Comparison of ENCODE assay signal across 8 cellular contexts in genomic region chr9:113516840-113517577, GRCh38. TPM values are rescaled to one million over a fixed set of nuclear protein-coding genes. Genes with fewer than 3 reads are reported as not detected.
DNase-seq lines count a peak whose midpoint lies in the region; ATAC-seq, FAIRE-seq and TF ChIP-seq lines count a peak whose summit lies in the region.

No MANE protein-coding gene starts in this region.

- FAIRE-seq in GM12878 (lab: Jason Lieb, UNC) = peak; percentile 85

- H3K4me3 ChIP-seq in GM12878 = peak overlapping the region; percentile 90
- no peak overlapping the region for H3K4me3 ChIP-seq in PC-3 (ENCODE audit: low read length)

- H3K4me1 ChIP-seq in GM12878 (ENCODE audit: control insufficient read depth, insufficient read depth, low read length) = peaks cover 39% of the 10 kb centered on the region
- peaks cover 10% of the 10 kb centered on the region for H3K4me1 ChIP-seq in PC-3 (ENCODE audit: insufficient read depth, low read length)

- H2AFZ ChIP-seq in GM12878 (ENCODE audit: control insufficient read depth, low read depth, low read length) (peak overlapping the region; percentile 75), PC-3 (ENCODE audit: low read length) (no peak overlapping the region)

- peak; percentile 50 to 69; a peak in 3 of 4 replicates for TF ChIP-seq EP300 in GM12878 (IDR thresholded peaks at IDR 0.05; ENCODE audit: borderline replicate concordance in 1 of 2, control insufficient read depth in 1 of 2, low read depth in 2 of 2, low read length in 2 of 2)

- no peaks in the 10 kb centered on the region for H3F3A ChIP-seq in PC-3 (ENCODE audit: low read length, unreplicated experiment)

- intact Hi-C loops in GM12878 (cut with micrococcal nuclease; ENCODE audit: unreplicated experiment) = loop anchor here (1.0 to 2.0 kb wide), 3 partner anchors 62 to 242 kb away; partner anchors contain the start of genes CDC26 and PRPF4
- intact Hi-C loops in left colon (cut with DNase I, micrococcal nuclease) = no loop called here
- intact Hi-C loops in PC-3 (cut with micrococcal nuclease) = no loop called here

- peak overlapping the region; percentile 100 for H3K4me2 ChIP-seq in GM12878 (ENCODE audit: control insufficient read depth, insufficient read depth)
- no peak overlapping the region for H3K4me2 ChIP-seq in PC-3 (ENCODE audit: low read length)

- H3K9ac ChIP-seq in GM12878 (ENCODE audit: control insufficient read depth, insufficient read depth, low read length) (peak overlapping the region; percentile 79), PC-3 (ENCODE audit: low read length) (no peak overlapping the region)

- H3K27me3 ChIP-seq in GM12878 (replicated peaks in 1 of 2; ENCODE audit: control insufficient read depth in 2 of 2, insufficient read depth in 2 of 2, low read length in 1 of 2) (no peaks in the 10 kb centered on the region), PC-3 (ENCODE audit: low read length) (no peaks in the 10 kb centered on the region)

- TF ChIP-seq CTCF in GM12878 (IDR thresholded peaks at IDR 0.05 in 2 of 3, conservative IDR thresholded peaks at IDR 0.05 in 1 of 3; ENCODE audit: control insufficient read depth in 2 of 3, extremely low read depth in 1 of 3, insufficient read depth in 1 of 3, low read depth in 3 of 3, low read length in 3 of 3) (no peak), PC-3 (conservative IDR thresholded peaks at IDR 0.05; ENCODE audit: low read depth, low read length) (no peak)

- POLR2A ChIA-PET in GM12878 (lab: Charles Lee) (interaction anchor here (0.6 to 14.0 kb wide), 11 partner anchors 10 to 878 kb away, joined by 3 to 233 read pairs (median 4); partner anchors contain the start of genes C9orf43 and POLE3), PC-3 (lab: Charles Lee; ENCODE audit: unreplicated experiment) (no interaction called here)

- no peak for TF ChIP-seq RAD21 in GM12878 (IDR thresholded peaks at IDR 0.05; ENCODE audit: insufficient read depth, low read depth, low read length)

- CTCF ChIA-PET in GM12878 (lab: Yijun Ruan, JAX) (interaction anchor here (0.6 to 12.5 kb wide), 18 partner anchors 6 to 297 kb away, joined by 3 to 199 read pairs (median 7); partner anchors contain the start of genes C9orf43 and POLE3), PC-3 (lab: Charles Lee) (no interaction called here)

- H3K9me3 ChIP-seq in GM12878 (replicated peaks; ENCODE audit: control insufficient read depth, insufficient read depth, low read length) = no peaks in the 10 kb centered on the region
- no peaks in the 10 kb centered on the region for H3K9me3 ChIP-seq in PC-3 (ENCODE audit: low read length)

- H3K9me2 ChIP-seq in PC-3 (replicated peaks; ENCODE audit: low read length) = no peaks in the 10 kb centered on the region

- peak; percentile 54 for TF ChIP-seq POLR2A in GM12878 (IDR thresholded peaks at IDR 0.05; ENCODE audit: low read depth, low read length)

- peaks cover 48% of the 10 kb centered on the region for H3K79me2 ChIP-seq in GM12878 (ENCODE audit: control insufficient read depth, insufficient read depth, low read length)
- H3K79me2 ChIP-seq in PC-3 (ENCODE audit: low read length) = no peaks in the 10 kb centered on the region

- H3K27ac ChIP-seq in GM12878 (ENCODE audit: control insufficient read depth, insufficient read depth) (peak overlapping the region; percentile 85), PC-3 (ENCODE audit: low read length) (no peak overlapping the region)

- DNase-seq in T-helper 2 cell (peak in 4 of 5 experiments; percentile 18 to 94 (median 67)), GM12878 (ENCODE audit: low read depth, low spot score) (peak; percentile 98), left colon (no peak), NCI-H2081 treated with DMSO at 0.1 percent for 48 hours (lab: John Stamatoyannopoulos, UW) (no peak), PC-3 (no peak)
- peak; percentile 80 for DNase-seq in stimulated activated CD4-positive, alpha-beta T cell treated with anti-CD3 and anti-CD28 coated beads, Interleukin-4, amount 100 ng/mL, for 24 hours

- in situ Hi-C loops in GM12878 (cut with MboI) = no loop called here

- H4K20me1 ChIP-seq in GM12878 (ENCODE audit: control insufficient read depth, insufficient read depth) (no peaks in the 10 kb centered on the region), PC-3 (ENCODE audit: low read length) (no peaks in the 10 kb centered on the region)

- RAD21 ChIA-PET in GM12878 (lab: Charles Lee; ENCODE audit: unreplicated experiment) = interaction anchor here (0.7 to 15.3 kb wide), 21 partner anchors 8 to 298 kb away, joined by 3 to 481 read pairs (median 4); partner anchors contain the start of genes C9orf43, CDC26, POLE3 and PRPF4

- peak; percentile 93 for ATAC-seq in GM19023 (IDR thresholded peaks at IDR 0.05; ENCODE audit: unreplicated experiment)
- ATAC-seq in HG03064 (IDR thresholded peaks at IDR 0.05; ENCODE audit: low read depth, unreplicated experiment) = peak; percentile 92
- peak; percentile 80 for ATAC-seq in GM12878
- ATAC-seq in left colon = no peak
- no peak for ATAC-seq in PC-3

- SMC1A ChIA-PET in GM12878 (lab: Charles Lee; ENCODE audit: uncharacterized antibody, unreplicated experiment) = interaction anchor here (0.7 to 18.5 kb wide), 25 partner anchors 9 to 242 kb away, joined by 3 to 323 read pairs (median 5); partner anchors contain the start of gene CDC26

- 4% methylated on average over 8 of the region's 8 CpGs for WGBS in GM12878 (ENCODE audit: insufficient coverage, insufficient replicate concordance, low lambda C conversion rate, missing lambda C conversion rate)

- H3K36me3 ChIP-seq in GM12878 (ENCODE audit: control insufficient read depth in 2 of 2, insufficient read depth in 2 of 2, low read length in 1 of 2) = 0 out of 4 replicates have a peak, but pooled peaks cover 0 to 3% of the 10 kb centered on the region in 2 experiments
- H3K36me3 ChIP-seq in PC-3 (ENCODE audit: low read depth, low read length) = peaks cover 3% of the 10 kb centered on the region; the same call in 1 of the 2 replicates

- no TSS peak for BruUV-seq in GM12878 (replicated peaks; lab: Mats Ljungman, UMichigan)
- BruUV-seq in PC-3 (replicated peaks; lab: Mats Ljungman, UMichigan) = no TSS peak

TF ChIP-seq in GM12878, 131 proteins besides CTCF, POLR2A, EP300 and RAD21 (continues in another document):
- TF ChIP-seq IRF4 (IDR thresholded peaks at IDR 0.05; ENCODE audit: low read depth, low read length) = peak; percentile 85
- no peak for TF ChIP-seq SRF (IDR thresholded peaks at IDR 0.05; ENCODE audit: low read depth in 2 of 2, low read length in 2 of 2)
- TF ChIP-seq TCF12 (IDR thresholded peaks at IDR 0.05; ENCODE audit: low read depth, low read length) = peak; percentile 82
- peak; percentile 78; the same call in 1 of the 2 replicates for TF ChIP-seq GATAD2B (conservative IDR thresholded peaks at IDR 0.05; ENCODE audit: low read depth)
- TF ChIP-seq RUNX3 (IDR thresholded peaks at IDR 0.05; ENCODE audit: low read length) = peak; percentile 99
- TF ChIP-seq MTA2 (IDR thresholded peaks at IDR 0.05; ENCODE audit: low read depth) = peak; percentile 89
- peak; percentile 98 for TF ChIP-seq NBN (IDR thresholded peaks at IDR 0.05)
- TF ChIP-seq EGR1 (IDR thresholded peaks at IDR 0.05; ENCODE audit: borderline replicate concordance in 1 of 2, low read depth in 2 of 2, low read length in 2 of 2) = peak in 1 of 2 experiments; percentile 55; a peak in 1 of 3 replicates
- peak; percentile 82 for TF ChIP-seq SP1 (IDR thresholded peaks at IDR 0.05; ENCODE audit: low read depth, low read length)
- TF ChIP-seq SREBF2 (IDR thresholded peaks at IDR 0.05; ENCODE audit: low read length) = no peak
- peak; percentile 82 for TF ChIP-seq IKZF1 (conservative IDR thresholded peaks at IDR 0.05)
- TF ChIP-seq HSF1 (IDR thresholded peaks at IDR 0.05; ENCODE audit: low read depth, low read length) = no peak
- TF ChIP-seq EED (IDR thresholded peaks at IDR 0.05; ENCODE audit: low read depth) = peak; percentile 73
- no peak for TF ChIP-seq FOS (IDR thresholded peaks at IDR 0.05; ENCODE audit: borderline replicate concordance, extremely low read depth, insufficient read length)
- TF ChIP-seq HDGF (IDR thresholded peaks at IDR 0.05) = peak; percentile 98
- TF ChIP-seq MEF2A (IDR thresholded peaks at IDR 0.05; ENCODE audit: insufficient read depth, low read depth, low read length) = peak; percentile 62; the same call in 1 of the 2 replicates
- peak; percentile 31; the same call in 1 of the 2 replicates for TF ChIP-seq NR2C1 (IDR thresholded peaks at IDR 0.05)
- TF ChIP-seq SIN3A (IDR thresholded peaks at IDR 0.05; ENCODE audit: low read depth, low read length) = peak; percentile 55; the same call in 1 of the 2 replicates

RNA-seq across cellular contexts. Expression of gene RGS3, which starts 53.5 kb away (rescaled TPM):
- 309 and 360 TPM in 2 replicates for total RNA-seq in GM12878 (2013; cell fraction: nucleolus; rRNA removed)
- 35.1 and 37.5 TPM in 2 replicates for total RNA-seq in GM12878 (2014; rRNA removed)
- 29.8 and 30.7 TPM in 2 replicates for total RNA-seq in GM12878 (2014; rRNA removed; fragmentation: Illumina TruSeq; extraction: Trizol)
- total RNA-seq in GM12878 (2021) = 42.6 and 42.7 TPM in 2 replicates
- 17.6 TPM for polyA plus RNA-seq in GM12878 (2011; ENCODE audit: low read depth)
- polyA plus RNA-seq in GM12878 (2011; rRNA removed) = 67.9 and 138 TPM in 2 replicates
- polyA plus RNA-seq in GM12878 (2011; cell fraction: cytosol; rRNA removed) = 166 and 203 TPM in 2 replicates
- polyA plus RNA-seq in GM12878 (2011; cell fraction: nucleus; rRNA removed) = 232 and 245 TPM in 2 replicates
- polyA plus RNA-seq in GM12878 (2012) = 26.3 and 45.6 TPM in 2 replicates
- polyA plus RNA-seq in GM12878 (2014; fragmentation: Illumina TruSeq; extraction: Trizol) = 18.3 and 27.2 TPM in 2 replicates
- 1 to 10 TPM; 2.9 to 3.6 TPM for polyA plus RNA-seq in GM12878 (2014; fragmentation: Nextera tagmentation; extraction: Ambion mirVana)
- polyA plus RNA-seq in GM12878 (2014; rRNA removed) = 29.9 and 37.3 TPM in 2 replicates
- polyA plus RNA-seq in GM12878 (2016; fragmentation: Nextera tagmentation; extraction: Ambion mirVana) = 10 to 100 TPM; 26.2 to 27.8 TPM
- polyA minus RNA-seq in GM12878 (2011; rRNA and poly(A)+ RNA removed) = 178 and 276 TPM in 2 replicates
- polyA minus RNA-seq in GM12878 (2011; cell fraction: cytosol; rRNA and poly(A)+ RNA removed) = 79.2 and 82.9 TPM in 2 replicates
- 140 and 246 TPM in 2 replicates for polyA minus RNA-seq in GM12878 (2011; cell fraction: nucleus; rRNA and poly(A)+ RNA removed)
- 10 to 100 TPM; 59.6 to 74.8 TPM for total RNA-seq in left colon
- total RNA-seq in PC-3 (2014; rRNA removed) = 26.3 and 30.8 TPM in 2 replicates

Comparison
In these comparisons a context has a peak if more than half of its experiments do, and no peak if none do; other contexts are left out.
1. ATAC-seq: peak in GM19023 (single experiment), HG03064 (single experiment) and GM12878 (single experiment); none in left colon (single experiment) and PC-3 (single experiment).
2. DNase-seq: peak in T-helper 2 cell (4 of 5), GM12878 (single experiment) and stimulated activated CD4-positive, alpha-beta T cell treated with anti-CD3 and anti-CD28 coated beads, Interleukin-4, amount 100 ng/mL, for 24 hours (single experiment); none in left colon (0 of 2), NCI-H2081 treated with DMSO at 0.1 percent for 48 hours (single experiment) and PC-3 (single experiment).